ENCODE assay signal across 13 cellular contexts in the genomic region with DNA sequence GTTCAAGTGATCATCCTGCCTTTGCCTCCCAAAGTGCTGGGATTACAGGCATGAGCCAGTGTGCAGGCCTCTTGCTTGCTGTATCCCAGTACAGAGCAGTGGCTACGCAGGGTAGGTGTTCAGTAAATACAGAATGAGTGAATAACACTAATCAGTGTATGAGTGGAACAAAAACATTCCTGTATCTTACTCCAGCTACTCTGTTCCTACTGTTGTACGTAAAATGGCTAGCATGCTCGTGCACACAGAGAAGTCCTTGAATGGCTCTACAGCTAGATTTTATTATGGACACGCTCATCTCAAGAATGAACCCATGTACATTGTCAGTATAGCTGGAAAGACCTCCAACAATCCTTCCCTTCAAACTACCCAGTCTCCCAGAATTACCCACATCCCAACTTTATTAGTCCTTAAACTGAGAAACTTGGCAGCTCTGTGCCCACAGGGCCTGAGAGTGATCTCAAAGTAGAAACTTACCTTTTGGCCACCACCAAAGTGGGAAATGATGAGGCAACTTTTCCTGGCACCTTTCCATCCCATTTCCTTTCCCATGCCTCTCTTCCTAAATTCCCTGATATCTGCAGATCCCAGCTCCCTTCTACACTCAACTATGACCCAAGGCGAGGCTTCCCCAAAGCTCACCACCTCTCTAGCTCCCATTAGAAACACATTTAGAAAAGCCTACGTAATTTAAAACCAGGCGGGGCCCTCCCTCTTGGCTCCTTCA.
DNase-seq lines count a peak whose midpoint lies in the region; TF ChIP-seq lines count a peak whose summit lies in the region.
"Had no signal": no experiment of that assay in that cellular context is flagged by ENCODE, and none has a peak within 500 bp of the region (broad histone marks: within the 10 kb centered on the region; RNA-seq: fewer than 3 reads in every experiment).

No MANE protein-coding gene starts in this region.

- H3K27ac Mint-ChIP-seq in endodermal cell: peak overlapping the region; percentile 15
- H3K27ac Mint-ChIP-seq: activated CD4-positive, alpha-beta T cell treated with anti-CD3 and anti-CD28 coated beads for 36 hours had no signal

- no peaks in the 10 kb centered on the region for H3K4me1 ChIP-seq in endodermal cell (ENCODE audit: control insufficient read depth, insufficient read depth, low read length)
- H3K4me1 ChIP-seq: BLaER1 treated with 17β-estradiol and CSF1 and Interleukin-3, amounts not matched to agents 10 nM and 100 nM had no signal

- no peaks in the 10 kb centered on the region for H3K36me3 ChIP-seq in endodermal cell (ENCODE audit: control insufficient read depth, insufficient read depth, low read length)
- H3K36me3 ChIP-seq: BLaER1 treated with 17β-estradiol and CSF1 and Interleukin-3, amounts not matched to agents 10 nM and 100 nM; Peyer's patch had no signal

- H3K4me3 Mint-ChIP-seq in endodermal cell: no peak overlapping the region
- H3K4me3 Mint-ChIP-seq: activated CD4-positive, alpha-beta T cell treated with anti-CD3 and anti-CD28 coated beads for 36 hours had no signal

- H3K27me3 ChIP-seq in endodermal cell (ENCODE audit: control insufficient read depth, insufficient read depth, low read length, poor library complexity, severe bottlenecking): no peaks in the 10 kb centered on the region
- H3K27me3 ChIP-seq: Peyer's patch had no signal

- DNase-seq in Daoy (ENCODE audit: low read depth) (peak; percentile 36), NCI-H226 (peak; percentile 20), endodermal cell (no peak), pulmonary artery endothelial cell (ENCODE audit: low read depth, low spot score) (peak; percentile 39), hypothalamus (lab: John Stamatoyannopoulos, UW) (no peak), NCI-H2107 treated with DMSO at 0.1 percent for 48 hours (lab: John Stamatoyannopoulos, UW; ENCODE audit: unreplicated experiment) (no peak)
- DNase-seq in stimulated activated CD4-positive, alpha-beta T cell treated with anti-CD3 and anti-CD28 coated beads, Interleukin-4, amount 100 ng/mL, for 1 hour: no peak
- DNase-seq: NCI-H1092 treated with DMSO at 0.1 percent for 48 hours, NCI-H510A, Peyer's patch had no signal

- no peaks in the 10 kb centered on the region for H3K27me3 Mint-ChIP-seq in endodermal cell (ENCODE audit: insufficient read depth)
- H3K27me3 Mint-ChIP-seq: activated CD4-positive, alpha-beta T cell treated with anti-CD3 and anti-CD28 coated beads for 36 hours had no signal

- H3K27ac ChIP-seq in endodermal cell (ENCODE audit: low read depth, low read length): no peak overlapping the region
- H3K27ac ChIP-seq: BLaER1 treated with 17β-estradiol and CSF1 and Interleukin-3, amounts not matched to agents 10 nM and 100 nM had no signal

- H3K9me3 Mint-ChIP-seq in endodermal cell: no peaks in the 10 kb centered on the region

- H3K9me3 ChIP-seq in endodermal cell (ENCODE audit: control insufficient read depth, low read length): no peaks in the 10 kb centered on the region
- H3K9me3 ChIP-seq: BLaER1 treated with 17β-estradiol and CSF1 and Interleukin-3, amounts not matched to agents 10 nM and 100 nM; mucosa of descending colon; Peyer's patch had no signal

- H3K4me3 ChIP-seq in endodermal cell (ENCODE audit: low read length): no peak overlapping the region
- H3K4me3 ChIP-seq: BLaER1 treated with 17β-estradiol and CSF1 and Interleukin-3, amounts not matched to agents 10 nM and 100 nM; mucosa of descending colon; Peyer's patch had no signal

- WGBS in endodermal cell (ENCODE audit: insufficient coverage in 1 of 2, insufficient read length in 1 of 2), 2 experiments: 93 to 98% methylated on average over 4 to 7 of the region's 7 CpGs

- peaks cover 41% of the 10 kb centered on the region for H3K4me1 Mint-ChIP-seq in endodermal cell

- H3K36me3 Mint-ChIP-seq in endodermal cell (ENCODE audit: low read depth): peaks cover 6% of the 10 kb centered on the region

- no peak for TF ChIP-seq CTCF in endodermal cell (conservative IDR thresholded peaks at IDR 0.05)

- no peak overlapping the region for H3K9ac ChIP-seq in endodermal cell (ENCODE audit: extremely low read depth, low read length, poor library complexity, severe bottlenecking)
- H3K9ac ChIP-seq: BLaER1 treated with 17β-estradiol and CSF1 and Interleukin-3, amounts not matched to agents 10 nM and 100 nM had no signal

Comparison
In these comparisons a context has a peak if more than half of its experiments do, and no peak if none do; other contexts are left out.
1. DNase-seq: peak in Daoy (single experiment), NCI-H226 (single experiment) and pulmonary artery endothelial cell (single experiment); none in endodermal cell (single experiment), stimulated activated CD4-positive, alpha-beta T cell treated with anti-CD3 and anti-CD28 coated beads, Interleukin-4, amount 100 ng/mL, for 1 hour (single experiment), hypothalamus (0 of 51) and NCI-H2107 treated with DMSO at 0.1 percent for 48 hours (single experiment).